21 cellular contexts compared by ENCODE assay signal in genomic region chr6:146347090-146347489, GRCh38.
DNase-seq lines count a peak whose midpoint lies in the region; ATAC-seq, FAIRE-seq and TF ChIP-seq lines count a peak whose summit lies in the region.
"Had no signal": no experiment of that assay in that cellular context is flagged by ENCODE, and none has a peak within 500 bp of the region (broad histone marks: within the 10 kb centered on the region; RNA-seq: fewer than 3 reads in every experiment).

No MANE protein-coding gene starts in this region.

- TF ChIP-seq CTCF in heart right ventricle (IDR thresholded peaks at IDR 0.05): no peak
- no peak for TF ChIP-seq CTCF in HepG2 (CRISPR knock-in tag; IDR thresholded peaks at IDR 0.05)
- no peak for TF ChIP-seq CTCF in right lobe of liver (IDR thresholded peaks at IDR 0.05)

- H3K4me2 ChIP-seq in HepG2 (ENCODE audit: low read depth, low read length): no peak overlapping the region
- H3K4me2 ChIP-seq: A549; BLaER1 treated with 17β-estradiol and CSF1 and Interleukin-3, amounts not matched to agents 10 nM and 100 nM had no signal

- H3K79me2 ChIP-seq in HepG2 (ENCODE audit: insufficient read depth, low read length): no peaks in the 10 kb centered on the region

- H3K9ac ChIP-seq in HepG2 (ENCODE audit: insufficient read depth, low read depth, low read length): no peak overlapping the region
- H3K9ac ChIP-seq: BLaER1 treated with 17β-estradiol and CSF1 and Interleukin-3, amounts not matched to agents 10 nM and 100 nM had no signal

- FAIRE-seq in HepG2 (lab: Jason Lieb, UNC): no peak
- FAIRE-seq: A549, D721Med, G401.6, GM12891, GM19239 had no signal

- no peak for TF ChIP-seq EP300 in HepG2 (IDR thresholded peaks at IDR 0.05; ENCODE audit: low read depth in 2 of 2, low read length in 2 of 2)
- no peak for TF ChIP-seq EP300 in HepG2 (CRISPR knock-in tag; IDR thresholded peaks at IDR 0.05; ENCODE audit: borderline replicate concordance)

- TF ChIP-seq RAD21 in HepG2 (CRISPR knock-in tag; IDR thresholded peaks at IDR 0.05): no peak

- H3K36me3 ChIP-seq in heart right ventricle: no peaks in the 10 kb centered on the region
- H3K36me3 ChIP-seq in HepG2 (replicated peaks in 1 of 2; ENCODE audit: control insufficient read depth in 1 of 2, insufficient read depth in 2 of 2, low read length in 2 of 2): no peaks in the 10 kb centered on the region
- H3K36me3 ChIP-seq in right lobe of liver: no peaks in the 10 kb centered on the region
- H3K36me3 ChIP-seq: BLaER1 treated with 17β-estradiol and CSF1 and Interleukin-3, amounts not matched to agents 10 nM and 100 nM had no signal

- in situ Hi-C loops in HepG2 (cut with HindIII; ENCODE audit: extremely low pct_ligation_motif_present, low pct_unique_long_range_greater_than_20kb): no loop called here

- DNase-seq in Right ventricle myocardium superior (no peak), Right ventricle myocardium inferior (ENCODE audit: missing footprints) (no peak), heart right ventricle (no peak), cardiac septum (ENCODE audit: low spot score) (no peak), HepG2 (ENCODE audit: low spot score) (peak; percentile 12), right lobe of liver (no peak)
- DNase-seq: AML-193; Caco-2; Calu3; CD4-positive, alpha-beta T cell; CD8-positive, alpha-beta T cell; DMS79 treated with DMSO at 0.1 percent for 48 hours; GF-D8 had no signal

- BruUV-seq in HepG2 (replicated peaks; lab: Mats Ljungman, UMichigan): no TSS peak

- H2AFZ ChIP-seq in HepG2 (ENCODE audit: low read length): no peak overlapping the region

- no peak overlapping the region for H3K4me3 ChIP-seq in heart right ventricle
- no peak overlapping the region for H3K4me3 ChIP-seq in HepG2 (replicated peaks in 1 of 3; ENCODE audit: insufficient read depth in 1 of 3, low read depth in 2 of 3, low read length in 3 of 3)
- no peak overlapping the region for H3K4me3 ChIP-seq in right lobe of liver
- H3K4me3 ChIP-seq: A549; BLaER1 treated with 17β-estradiol and CSF1 and Interleukin-3, amounts not matched to agents 10 nM and 100 nM had no signal

- ATAC-seq in Right ventricle myocardium superior (ENCODE audit: poor library complexity): peak; percentile 53
- ATAC-seq in Right ventricle myocardium inferior: no peak
- peak in 6 of 8 donors; percentile 61 to 83 (median 66) for ATAC-seq in heart right ventricle
- peak; percentile 36; the same call in 1 of the 3 replicates for ATAC-seq in HepG2
- ATAC-seq in right lobe of liver: no peak
- ATAC-seq: A549; CD8-positive, alpha-beta T cell had no signal

- TF ChIP-seq POLR2A in HepG2 (IDR thresholded peaks at IDR 0.05; ENCODE audit: insufficient read depth in 1 of 2, low read depth in 2 of 2, low read length in 2 of 2): no peak
- TF ChIP-seq POLR2A in right lobe of liver (IDR thresholded peaks at IDR 0.05): no peak

- no peaks in the 10 kb centered on the region for H3K9me3 ChIP-seq in heart right ventricle
- H3K9me3 ChIP-seq in HepG2 (ENCODE audit: low read length): no peaks in the 10 kb centered on the region
- H3K9me3 ChIP-seq in right lobe of liver: no peaks in the 10 kb centered on the region
- H3K9me3 ChIP-seq: A549; BLaER1 treated with 17β-estradiol and CSF1 and Interleukin-3, amounts not matched to agents 10 nM and 100 nM; Caco-2 had no signal

- H3K27ac ChIP-seq in heart right ventricle: no peak overlapping the region
- H3K27ac ChIP-seq in HepG2 (ENCODE audit: extremely low read length, insufficient read depth, low read length): no peak overlapping the region
- H3K27ac ChIP-seq in right lobe of liver: no peak overlapping the region
- H3K27ac ChIP-seq: 22Rv1; A549; BLaER1 treated with 17β-estradiol and CSF1 and Interleukin-3, amounts not matched to agents 10 nM and 100 nM; C4-2B had no signal

- POLR2A ChIA-PET in HepG2 (lab: Yijun Ruan, JAX): no interaction called here

- H4K20me1 ChIP-seq in HepG2 (ENCODE audit: insufficient read depth, low read length): no peaks in the 10 kb centered on the region
- H4K20me1 ChIP-seq: BLaER1 treated with 17β-estradiol and CSF1 and Interleukin-3, amounts not matched to agents 10 nM and 100 nM had no signal

- H3K4me1 ChIP-seq in heart right ventricle (peaks cover 0 to 6% (median 0%) of the 10 kb centered on the region in 9 donors), HepG2 (ENCODE audit: insufficient read depth, low read length) (no peaks in the 10 kb centered on the region), right lobe of liver (no peaks in the 10 kb centered on the region)
- H3K4me1 ChIP-seq: A549, Caco-2 had no signal

- H3K27me3 ChIP-seq in heart right ventricle (no peaks in the 10 kb centered on the region), HepG2 (ENCODE audit: control insufficient read depth in 1 of 2, insufficient read depth in 2 of 2, low read length in 2 of 2) (no peaks in the 10 kb centered on the region), right lobe of liver (no peaks in the 10 kb centered on the region)
- H3K27me3 ChIP-seq: BLaER1 treated with 17β-estradiol and CSF1 and Interleukin-3, amounts not matched to agents 10 nM and 100 nM had no signal

- CTCF ChIA-PET in HepG2 (lab: Yijun Ruan, JAX; ENCODE audit: low intra/inter-chr PET ratio, low total read pairs): no interaction called here

- WGBS in heart right ventricle, 2 donors: 50 to 61% methylated on average over 2 of the region's 2 CpGs
- 3% methylated on average over 2 of the region's 2 CpGs for WGBS in HepG2 (ENCODE audit: low lambda C conversion rate)
- 66% methylated on average over 2 of the region's 2 CpGs for WGBS in right lobe of liver (ENCODE audit: insufficient coverage, low coverage, low lambda C conversion rate, missing lambda C conversion rate)

- intact Hi-C loops in Right ventricle myocardium superior (cut with DNase I) (no loop called here), Right ventricle myocardium inferior (cut with DNase I) (no loop called here), heart right ventricle (cut with DNase I) (no loop called here), cardiac septum (cut with DNase I) (loop anchor here (5.0 kb wide), 1 partner anchor 75 kb away; no protein-coding TSS in a partner anchor), HepG2 (cut with micrococcal nuclease; ENCODE audit: unreplicated experiment) (no loop called here), right lobe of liver (cut with DNase I) (no loop called here)

TF ChIP-seq in HepG2, 621 proteins besides CTCF, POLR2A, EP300 and RAD21:
- TF ChIP-seq HNF4A (CRISPR knock-in tag; IDR thresholded peaks at IDR 0.05): 0 out of 2 replicates have a peak, but pooled peaks have one; percentile 13
- TF ChIP-seq NBN (conservative IDR thresholded peaks at IDR 0.05): no peak
- no peak for TF ChIP-seq RFX1 (IDR thresholded peaks at IDR 0.05)
- no peak for TF ChIP-seq ZNF839 (CRISPR knock-in tag; IDR thresholded peaks at IDR 0.05; ENCODE audit: borderline replicate concordance)

Comparison
In these comparisons a context has a peak if more than half of its experiments do, and no peak if none do; other contexts are left out.
1. ATAC-seq: peak in Right ventricle myocardium superior (single experiment), heart right ventricle (6 of 8) and HepG2 (single experiment); none in Right ventricle myocardium inferior (single experiment) and right lobe of liver (0 of 4).